ENCODE assay signal across 26 cellular contexts in the genomic region with DNA sequence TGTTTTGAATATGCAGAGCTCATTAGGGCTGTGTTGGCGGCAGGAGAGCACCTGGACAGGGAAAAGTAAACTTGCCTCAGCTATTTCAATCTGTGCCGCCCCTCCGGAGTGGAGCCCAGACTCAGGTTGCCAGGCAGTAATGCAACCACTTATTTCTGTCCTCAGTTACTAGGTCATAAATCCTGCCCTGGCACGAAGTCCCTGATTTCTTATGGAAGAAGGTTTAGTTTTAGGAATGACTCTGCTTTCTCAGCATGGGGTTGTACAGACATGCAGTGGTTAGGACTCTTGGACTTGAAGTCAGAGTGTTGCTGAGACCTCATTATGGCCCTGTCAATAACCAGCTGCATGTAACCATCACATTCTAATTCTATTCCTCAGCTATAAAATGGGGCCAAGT.
DNase-seq lines count a peak whose midpoint lies in the region; ATAC-seq and TF ChIP-seq lines count a peak whose summit lies in the region.
"Had no signal": no experiment of that assay in that cellular context is flagged by ENCODE, and none has a peak within 500 bp of the region (broad histone marks: within the 10 kb centered on the region; RNA-seq: fewer than 3 reads in every experiment).

No MANE protein-coding gene starts in this region.

- intact Hi-C loops in tibial artery (cut with DNase I; ENCODE audit: low total_unique reads) = no loop called here

- no peaks in the 10 kb centered on the region for H3K4me1 Mint-ChIP-seq in activated CD8-positive, alpha-beta memory T cell treated with anti-CD3 and anti-CD28 coated beads, Interleukin-2, amount 10 ng/mL, durations not matched to agents 7 days and 5 days

- H3K9me3 Mint-ChIP-seq in activated CD8-positive, alpha-beta memory T cell treated with anti-CD3 and anti-CD28 coated beads, Interleukin-2, amount 10 ng/mL, durations not matched to agents 7 days and 5 days (ENCODE audit: low read depth) = peaks cover 5% of the 10 kb centered on the region
- H3K9me3 Mint-ChIP-seq: activated B cell treated with CpG ODN at 0.5 μM for 24 hours; activated T-cell treated with anti-CD3 and anti-CD28 coated beads, Interleukin-2, amount 50 U/mL, for 24 hours; natural killer cell treated with Interleukin-12 subunit alpha and Interleukin-12 subunit beta and Interleukin-15 and Interleukin-18, amount 100 ng/mL, for 72 hours had no signal

- peaks cover 0 to 47% (median 29%) of the 10 kb centered on the region in 4 donors for H3K4me1 ChIP-seq in tibial artery
- H3K4me1 ChIP-seq: BLaER1, parathyroid adenoma had no signal

- no peak overlapping the region for H3K4me3 Mint-ChIP-seq in activated CD8-positive, alpha-beta memory T cell treated with anti-CD3 and anti-CD28 coated beads, Interleukin-2, amount 10 ng/mL, durations not matched to agents 7 days and 5 days
- H3K4me3 Mint-ChIP-seq: activated B cell treated with CpG ODN at 0.5 μM for 24 hours; activated CD8-positive, alpha-beta T cell treated with anti-CD3 and anti-CD28 coated beads, Interleukin-2, amount 10 ng/mL, durations not matched to agents 7 days and 5 days; activated T-cell treated with anti-CD3 and anti-CD28 coated beads, Interleukin-2, amount 50 U/mL, for 24 hours; natural killer cell treated with Interleukin-12 subunit alpha and Interleukin-12 subunit beta and Interleukin-15 and Interleukin-18, amount 100 ng/mL, for 72 hours; type B pancreatic cell had no signal

- peak overlapping the region; percentile 6 to 51 for H3K27ac ChIP-seq in tibial artery
- H3K27ac ChIP-seq: BLaER1, parathyroid adenoma had no signal

- DNase-seq in NCI-H1105 treated with DMSO at 0.1 percent for 48 hours (lab: John Stamatoyannopoulos, UW) (peak; percentile 16), NCI-H1105 (lab: John Stamatoyannopoulos, UW) (no peak), astrocyte of the cerebellum (ENCODE audit: low read depth) (peak; percentile 65), myocyte (ENCODE audit: low read depth) (peak; percentile 70), tibial artery (no peak), NCI-H82 treated with DMSO at 0.1 percent for 48 hours (lab: John Stamatoyannopoulos, UW; ENCODE audit: unreplicated experiment) (no peak), omental fat pad (ENCODE audit: low spot score) (no peak)
- DNase-seq in activated CD8-positive, alpha-beta memory T cell treated with anti-CD3 and anti-CD28 coated beads, Interleukin-2, amount 10 ng/mL, durations not matched to agents 7 days and 5 days = no peak
- DNase-seq: 8988T; activated B cell treated with CpG ODN at 0.5 μM for 24 hours; activated CD8-positive, alpha-beta T cell treated with anti-CD3 and anti-CD28 coated beads, Interleukin-2, amount 10 ng/mL, durations not matched to agents 7 days and 5 days; activated naive CD4-positive, alpha-beta T cell; activated T-cell treated with anti-CD3 and anti-CD28 coated beads, Interleukin-2, amount 50 U/mL, for 24 hours; amniotic stem cell; erythroblast; kidney glomerular epithelial cell; mesenchymal stem cell; NCI-H1436 treated with DMSO at 0.1 percent for 48 hours; stimulated activated naive CD8-positive, alpha-beta T cell treated with anti-CD3 and anti-CD28 coated beads, Interleukin-15, Interleukin-2, amounts not matched to agents 100 U/mL and 50 U/mL, for 24 hours; T-helper 9 cell had no signal

- peaks cover 0 to 2% (median 0%) of the 10 kb centered on the region in 3 donors for H3K9me3 ChIP-seq in tibial artery
- H3K9me3 ChIP-seq: BLaER1 had no signal

- ATAC-seq in activated CD8-positive, alpha-beta memory T cell treated with anti-CD3 and anti-CD28 coated beads, Interleukin-2, amount 10 ng/mL, durations not matched to agents 7 days and 5 days = no peak
- ATAC-seq in omental fat pad (ENCODE audit: low FRiP score) = no peak
- ATAC-seq: activated CD8-positive, alpha-beta T cell treated with anti-CD3 and anti-CD28 coated beads, Interleukin-2, amount 10 ng/mL, durations not matched to agents 7 days and 5 days; HCT116; natural killer cell treated with Interleukin-12 subunit alpha and Interleukin-12 subunit beta and Interleukin-15 and Interleukin-18, amount 100 ng/mL, for 72 hours; SK-N-SH treated with all-trans-retinoic acid at 6 μM for 48 hours; stimulated activated naive CD8-positive, alpha-beta T cell treated with anti-CD3 and anti-CD28 coated beads, Interleukin-15, Interleukin-2, amounts not matched to agents 100 U/mL and 50 U/mL, for 24 hours had no signal

- no peaks in the 10 kb centered on the region for H3K36me3 Mint-ChIP-seq in activated CD8-positive, alpha-beta memory T cell treated with anti-CD3 and anti-CD28 coated beads, Interleukin-2, amount 10 ng/mL, durations not matched to agents 7 days and 5 days
- H3K36me3 Mint-ChIP-seq: natural killer cell treated with Interleukin-12 subunit alpha and Interleukin-12 subunit beta and Interleukin-15 and Interleukin-18, amount 100 ng/mL, for 72 hours; type B pancreatic cell had no signal

- no peaks in the 10 kb centered on the region for H3K36me3 ChIP-seq in tibial artery
- H3K36me3 ChIP-seq: BLaER1 had no signal

- H3K27me3 ChIP-seq in tibial artery = no peaks in the 10 kb centered on the region
- H3K27me3 ChIP-seq: BLaER1 had no signal

- H3K27me3 Mint-ChIP-seq in activated CD8-positive, alpha-beta memory T cell treated with anti-CD3 and anti-CD28 coated beads, Interleukin-2, amount 10 ng/mL, durations not matched to agents 7 days and 5 days = no peaks in the 10 kb centered on the region
- H3K27me3 Mint-ChIP-seq: activated T-cell treated with anti-CD3 and anti-CD28 coated beads, Interleukin-2, amount 50 U/mL, for 24 hours; type B pancreatic cell had no signal

- CTCF ChIA-PET in activated CD8-positive, alpha-beta memory T cell treated with anti-CD3 and anti-CD28 coated beads, Interleukin-2, amount 10 ng/mL, durations not matched to agents 7 days and 5 days (lab: Charles Lee) = no interaction called here

- in situ Hi-C loops in astrocyte of the cerebellum (cut with HindIII; ENCODE audit: low sequenced_read_pairs) = loop anchor here (5.0 kb wide), 1 partner anchor 36 kb away; no protein-coding TSS in a partner anchor

- H3K27ac Mint-ChIP-seq in activated CD8-positive, alpha-beta memory T cell treated with anti-CD3 and anti-CD28 coated beads, Interleukin-2, amount 10 ng/mL, durations not matched to agents 7 days and 5 days = no peak overlapping the region
- H3K27ac Mint-ChIP-seq: activated B cell treated with CpG ODN at 0.5 μM for 24 hours; activated CD8-positive, alpha-beta T cell treated with anti-CD3 and anti-CD28 coated beads, Interleukin-2, amount 10 ng/mL, durations not matched to agents 7 days and 5 days; activated T-cell treated with anti-CD3 and anti-CD28 coated beads, Interleukin-2, amount 50 U/mL, for 24 hours; natural killer cell treated with Interleukin-12 subunit alpha and Interleukin-12 subunit beta and Interleukin-15 and Interleukin-18, amount 100 ng/mL, for 72 hours; type B pancreatic cell had no signal

- TF ChIP-seq CTCF in astrocyte of the cerebellum (IDR thresholded peaks at IDR 0.05; ENCODE audit: low read depth, low read length, missing control alignments) (no peak), tibial artery (IDR thresholded peaks at IDR 0.05) (no peak), omental fat pad (IDR thresholded peaks at IDR 0.05) (no peak)

- H3K4me3 ChIP-seq in astrocyte of the cerebellum (ENCODE audit: low read depth, low read length) = no peak overlapping the region
- H3K4me3 ChIP-seq in tibial artery = no peak overlapping the region
- H3K4me3 ChIP-seq: BLaER1 had no signal

Comparison
In these comparisons a context has a peak if more than half of its experiments do, and no peak if none do; other contexts are left out.
1. DNase-seq: peak in NCI-H1105 treated with DMSO at 0.1 percent for 48 hours (single experiment), astrocyte of the cerebellum (single experiment) and myocyte (single experiment); none in NCI-H1105 (single experiment), tibial artery (0 of 2), activated CD8-positive, alpha-beta memory T cell treated with anti-CD3 and anti-CD28 coated beads, Interleukin-2, amount 10 ng/mL, durations not matched to agents 7 days and 5 days (single experiment), NCI-H82 treated with DMSO at 0.1 percent for 48 hours (single experiment) and omental fat pad (single experiment).